Comparison of ENCODE assay signal across 11 cellular contexts in the genomic region with DNA sequence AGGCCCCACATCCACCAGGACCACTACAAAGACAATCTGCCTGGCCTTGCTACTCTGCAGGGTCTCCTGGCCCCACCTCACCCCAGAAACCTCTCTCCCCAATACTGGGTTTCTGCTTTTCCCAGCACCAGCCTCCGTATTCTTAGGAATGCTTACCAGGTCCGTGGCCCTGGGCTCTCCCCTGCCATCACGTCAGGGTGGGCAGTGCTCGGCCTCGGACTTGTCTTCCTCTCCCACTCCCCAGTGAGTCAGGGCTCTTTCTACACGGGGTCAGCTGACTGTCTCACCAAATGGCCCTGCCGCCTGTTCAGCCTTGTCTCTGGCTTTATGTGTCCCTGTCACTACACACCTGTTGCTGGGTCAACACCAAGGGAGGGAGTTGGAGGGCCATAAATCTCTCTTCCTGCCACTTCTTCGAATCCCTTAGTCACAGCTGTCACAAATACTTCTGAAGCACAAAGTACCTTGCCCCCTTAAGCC. TPM values are rescaled to one million over a fixed set of nuclear protein-coding genes. Genes with fewer than 3 reads are reported as not detected.
DNase-seq lines count a peak whose midpoint lies in the region; ATAC-seq, FAIRE-seq and TF ChIP-seq lines count a peak whose summit lies in the region.
"Had no signal": no experiment of that assay in that cellular context is flagged by ENCODE, and none has a peak within 500 bp of the region (broad histone marks: within the 10 kb centered on the region; RNA-seq: fewer than 3 reads in every experiment).

No MANE protein-coding gene starts in this region.

- TF ChIP-seq CTCF in natural killer cell (IDR thresholded peaks at IDR 0.05), result no peak
- TF ChIP-seq CTCF in K562 (IDR thresholded peaks at IDR 0.05 in 2 of 3, conservative IDR thresholded peaks at IDR 0.05 in 1 of 3; ENCODE audit: insufficient read depth in 2 of 3, low read depth in 1 of 3, low read length in 3 of 3), result no peak

- H3K9me3 ChIP-seq in K562 (replicated peaks; ENCODE audit: control insufficient read depth, insufficient read depth, low read depth, low read length), result no peaks in the 10 kb centered on the region; the same call in 1 of the 2 replicates

- H3K9me3 Mint-ChIP-seq in natural killer cell, result no peaks in the 10 kb centered on the region
- H3K9me3 Mint-ChIP-seq in natural killer cell treated with Interleukin-12 subunit alpha and Interleukin-12 subunit beta and Interleukin-15 and Interleukin-18, amount 100 ng/mL, for 72 hours, result no peaks in the 10 kb centered on the region
- H3K9me3 Mint-ChIP-seq: activated naive CD4-positive, alpha-beta T cell treated with anti-CD3 and anti-CD28 coated beads, Interleukin-2, amount 50 U/mL, for 24 hours had no signal

- in situ Hi-C loops in K562 (cut with MboI), result no loop called here

- TF ChIP-seq EP300 in K562 (IDR thresholded peaks at IDR 0.05; ENCODE audit: low read length), result no peak

- intact Hi-C loops in natural killer cell (cut with micrococcal nuclease) (loop anchor here (10.0 kb wide), 1 partner anchor 1059 kb away; no protein-coding TSS in a partner anchor), K562 (cut with micrococcal nuclease) (no loop called here)

- peaks cover 11% of the 10 kb centered on the region; the same call in 1 of the 3 replicates for H3K36me3 ChIP-seq in K562 (ENCODE audit: control insufficient read depth, insufficient read depth, low read length)

- no TSS peak for BruUV-seq in K562 (replicated peaks; lab: Mats Ljungman, UMichigan)

- H3K27ac Mint-ChIP-seq in natural killer cell, result peak overlapping the region; percentile 75 to 99
- H3K27ac Mint-ChIP-seq in natural killer cell treated with Interleukin-12 subunit alpha and Interleukin-12 subunit beta and Interleukin-15 and Interleukin-18, amount 100 ng/mL, for 72 hours, result peak overlapping the region in 1 of 2 donors; percentile 45
- H3K27ac Mint-ChIP-seq: activated naive CD4-positive, alpha-beta T cell treated with anti-CD3 and anti-CD28 coated beads, Interleukin-2, amount 50 U/mL, for 24 hours had no signal

- no peak overlapping the region for H3K9ac ChIP-seq in K562 (ENCODE audit: insufficient read depth in 1 of 2, low read depth in 2 of 2, low read length in 2 of 2)

- no peak for DNase-seq in natural killer cell
- no peak for DNase-seq in natural killer cell treated with Interleukin-12 subunit alpha and Interleukin-12 subunit beta and Interleukin-15 and Interleukin-18, amount 100 ng/mL, for 72 hours (ENCODE audit: low spot score)
- peak in 2 of 4 experiments; percentile 27 to 53 for DNase-seq in K562 (ENCODE audit: extremely low read depth in 1 of 4, low spot score in 3 of 4)
- DNase-seq in myocyte (ENCODE audit: low read depth), result peak; percentile 99
- DNase-seq in dedifferentiated amniotic fluid mesenchymal stem cell (ENCODE audit: extremely low spot score), result no peak
- DNase-seq in activated CD8-positive, alpha-beta memory T cell treated with anti-CD3 and anti-CD28 coated beads, Interleukin-2, amount 50 U/mL, for 4 hours, result no peak
- DNase-seq: AML-193, erythroblast had no signal

- peaks cover 0 to 7% of the 10 kb centered on the region in 2 donors for H3K27me3 Mint-ChIP-seq in natural killer cell (ENCODE audit: low read depth in 2 of 2)
- H3K27me3 Mint-ChIP-seq in natural killer cell treated with Interleukin-12 subunit alpha and Interleukin-12 subunit beta and Interleukin-15 and Interleukin-18, amount 100 ng/mL, for 72 hours, result peaks cover 0 to 2% of the 10 kb centered on the region in 2 donors
- H3K27me3 Mint-ChIP-seq: activated naive CD4-positive, alpha-beta T cell treated with anti-CD3 and anti-CD28 coated beads, Interleukin-2, amount 50 U/mL, for 24 hours had no signal

- no peaks in the 10 kb centered on the region for H3K27me3 ChIP-seq in K562 (ENCODE audit: control insufficient read depth in 2 of 2, insufficient read depth in 2 of 2, low read length in 2 of 2)

- TF ChIP-seq POLR2A in K562 (conservative IDR thresholded peaks at IDR 0.05), result no peak

- H3K4me2 ChIP-seq in K562 (ENCODE audit: insufficient read depth, low read length), result no peak overlapping the region

- H2AFZ ChIP-seq in K562 (ENCODE audit: low read depth, low read length), result no peak overlapping the region

- H3K36me3 Mint-ChIP-seq in natural killer cell, result no peaks in the 10 kb centered on the region
- peaks cover 4% of the 10 kb centered on the region for H3K36me3 Mint-ChIP-seq in natural killer cell treated with Interleukin-12 subunit alpha and Interleukin-12 subunit beta and Interleukin-15 and Interleukin-18, amount 100 ng/mL, for 72 hours

- H3K9me1 ChIP-seq in K562 (ENCODE audit: control insufficient read depth, insufficient read depth, low read length), result peaks cover 4% of the 10 kb centered on the region

- H3K27ac ChIP-seq in K562 (ENCODE audit: extremely low read depth, low read depth, low read length), result no peak overlapping the region

- ATAC-seq in natural killer cell (no peak), K562 (no peak), HG03135 (IDR thresholded peaks at IDR 0.05; ENCODE audit: unreplicated experiment) (no peak), HG02870 (IDR thresholded peaks at IDR 0.05; ENCODE audit: unreplicated experiment) (no peak)
- ATAC-seq in natural killer cell treated with Interleukin-12 subunit alpha and Interleukin-12 subunit beta and Interleukin-15 and Interleukin-18, amount 100 ng/mL, for 72 hours, result no peak

- 46% methylated on average over 8 of the region's 8 CpGs for WGBS in K562 (ENCODE audit: insufficient coverage, low coverage, missing lambda C conversion rate)

- peaks cover 65 to 83% of the 10 kb centered on the region in 2 donors for H3K4me1 Mint-ChIP-seq in natural killer cell
- H3K4me1 Mint-ChIP-seq in natural killer cell treated with Interleukin-12 subunit alpha and Interleukin-12 subunit beta and Interleukin-15 and Interleukin-18, amount 100 ng/mL, for 72 hours (ENCODE audit: low read depth in 2 of 2), result peaks cover 53 to 58% of the 10 kb centered on the region in 2 donors

- CTCF ChIA-PET in K562 (lab: Yijun Ruan, JAX; ENCODE audit: low intra/inter-chr PET ratio), result no interaction called here

- peaks cover 30 to 33% of the 10 kb centered on the region in 2 experiments for H3K4me1 ChIP-seq in K562 (replicated peaks in 1 of 2; ENCODE audit: control insufficient read depth in 2 of 2, insufficient read depth in 2 of 2, low read length in 2 of 2)

- POLR2A ChIA-PET in K562 (lab: Yijun Ruan, JAX), result no interaction called here

- no peak overlapping the region for H3K4me3 ChIP-seq in K562

- no peaks in the 10 kb centered on the region; the same call in 1 of the 2 replicates for H4K20me1 ChIP-seq in K562 (replicated peaks; ENCODE audit: control insufficient read depth, insufficient read depth, low read length)

- no peak for FAIRE-seq in K562 (lab: Jason Lieb, UNC)

- H3K79me2 ChIP-seq in K562 (ENCODE audit: control insufficient read depth, insufficient read depth, low read length), result peaks cover 49% of the 10 kb centered on the region

- H3K4me3 Mint-ChIP-seq in natural killer cell, result no peak overlapping the region
- H3K4me3 Mint-ChIP-seq in natural killer cell treated with Interleukin-12 subunit alpha and Interleukin-12 subunit beta and Interleukin-15 and Interleukin-18, amount 100 ng/mL, for 72 hours, result no peak overlapping the region
- H3K4me3 Mint-ChIP-seq: activated naive CD4-positive, alpha-beta T cell treated with anti-CD3 and anti-CD28 coated beads, Interleukin-2, amount 50 U/mL, for 24 hours had no signal

- no peak for TF ChIP-seq RAD21 in K562 (CRISPR knock-in tag; conservative IDR thresholded peaks at IDR 0.05 in 1 of 2, IDR thresholded peaks at IDR 0.05 in 1 of 2)

RNA-seq across cellular contexts. Expression of gene NNAT, which starts 3.2 kb away (rescaled TPM):
- not detected for total RNA-seq in natural killer cell
- total RNA-seq in natural killer cell treated with Interleukin-12 subunit alpha and Interleukin-12 subunit beta and Interleukin-15 and Interleukin-18, amount 100 ng/mL, for 72 hours, result under 1 TPM; 0.53 to 0.71 TPM
- not detected in 2 replicates for total RNA-seq in K562 (2011; cell fraction: chromatin; rRNA removed; ENCODE audit: low replicate concordance)
- total RNA-seq in K562 (2011; cell fraction: nucleolus; rRNA removed), result not detected in 2 replicates
- total RNA-seq in K562 (2011; cell fraction: nucleoplasm; rRNA removed), result not detected in 2 replicates
- total RNA-seq in K562 (2014; rRNA removed), result not detected in 2 replicates
- not detected in 2 replicates for total RNA-seq in K562 (2014; rRNA removed; fragmentation: Illumina TruSeq; extraction: Trizol)
- not detected in 2 replicates for total RNA-seq in K562 (2015; rRNA removed; fragmentation: Illumina TruSeq; extraction: Trizol)
- 0.13 TPM in 1 of 2 replicates, not detected in the other for total RNA-seq in K562 (2021)
- polyA plus RNA-seq in K562 (2011; rRNA removed), result not detected in 2 replicates
- polyA plus RNA-seq in K562 (2011; cell fraction: cytosol; rRNA removed), result not detected in 2 replicates
- not detected in 2 replicates for polyA plus RNA-seq in K562 (2011; cell fraction: nucleus; rRNA removed)
- polyA plus RNA-seq in K562 (2012), result 0.34 and 0.64 TPM in 2 replicates
- not detected in 2 replicates for polyA plus RNA-seq in K562 (2014; fragmentation: Illumina TruSeq; extraction: Trizol)
- polyA plus RNA-seq in K562 (2014; fragmentation: Nextera tagmentation; extraction: Ambion mirVana), result not detected
- not detected in 2 replicates for polyA plus RNA-seq in K562 (2014; rRNA removed)
- not detected in 2 replicates for polyA minus RNA-seq in K562 (2011; rRNA and poly(A)+ RNA removed)
- not detected in 2 replicates for polyA minus RNA-seq in K562 (2011; cell fraction: cytosol; rRNA and poly(A)+ RNA removed)
- polyA minus RNA-seq in K562 (2011; cell fraction: nucleus; rRNA and poly(A)+ RNA removed), result not detected in 2 replicates
- 0.19 TPM in 1 of 2 replicates, not detected in the other for total RNA-seq in myocyte
- polyA plus RNA-seq in myocyte (2012), result 5.1 TPM

RNA-seq across cellular contexts. Expression of gene BLCAP, which starts 3.4 kb away (rescaled TPM):
- total RNA-seq in natural killer cell (10 to 100 TPM; 60.4 to 80.1 (median 77.9) TPM), K562 (2014; rRNA removed) (20.6 and 24.2 TPM in 2 replicates), K562 (2014; rRNA removed; fragmentation: Illumina TruSeq; extraction: Trizol) (19.6 and 21.0 TPM in 2 replicates), K562 (2015; rRNA removed; fragmentation: Illumina TruSeq; extraction: Trizol) (26.4 and 27.6 TPM in 2 replicates), K562 (2021) (30.1 and 34.0 TPM in 2 replicates), myocyte (668 and 741 TPM in 2 replicates)
- 10 to 100 TPM; 39.3 to 39.8 TPM for total RNA-seq in natural killer cell treated with Interleukin-12 subunit alpha and Interleukin-12 subunit beta and Interleukin-15 and Interleukin-18, amount 100 ng/mL, for 72 hours
- total RNA-seq in K562 (2011; cell fraction: chromatin; rRNA removed; ENCODE audit: low replicate concordance), result 43.7 and 53.8 TPM in 2 replicates
- total RNA-seq in K562 (2011; cell fraction: nucleolus; rRNA removed), result 36.5 and 40.0 TPM in 2 replicates
- 62.1 and 86.8 TPM in 2 replicates for total RNA-seq in K562 (2011; cell fraction: nucleoplasm; rRNA removed)
- polyA plus RNA-seq in K562 (2011; rRNA removed) (29.6 and 41.5 TPM in 2 replicates), K562 (2014; fragmentation: Illumina TruSeq; extraction: Trizol) (31.5 and 31.9 TPM in 2 replicates), K562 (2014; fragmentation: Nextera tagmentation; extraction: Ambion mirVana) (10 to 100 TPM; 16.9 to 17.3 TPM), K562 (2014; rRNA removed) (37.1 and 38.9 TPM in 2 replicates)
- polyA plus RNA-seq in K562 (2011; cell fraction: cytosol; rRNA removed), result 47.2 and 47.4 TPM in 2 replicates
- polyA plus RNA-seq in K562 (2011; cell fraction: nucleus; rRNA removed), result 31.4 and 37.8 TPM in 2 replicates
- 25.2 and 30.6 TPM in 2 replicates for polyA plus RNA-seq in K562 (2012)
- 23.6 and 40.0 TPM in 2 replicates for polyA minus RNA-seq in K562 (2011; rRNA and poly(A)+ RNA removed)
- 11.2 and 17.5 TPM in 2 replicates for polyA minus RNA-seq in K562 (2011; cell fraction: cytosol; rRNA and poly(A)+ RNA removed)
- polyA minus RNA-seq in K562 (2011; cell fraction: nucleus; rRNA and poly(A)+ RNA removed), result 9.4 and 10.1 TPM in 2 replicates
- polyA plus RNA-seq in myocyte (2012), result 165 TPM
